20 cellular contexts compared by ENCODE assay signal in genomic region chr9:119986205-119986604, GRCh38.
DNase-seq lines count a peak whose midpoint lies in the region; ATAC-seq and TF ChIP-seq lines count a peak whose summit lies in the region.
"Had no signal": no experiment of that assay in that cellular context is flagged by ENCODE, and none has a peak within 500 bp of the region (broad histone marks: within the 10 kb centered on the region; RNA-seq: fewer than 3 reads in every experiment).

No MANE protein-coding gene starts in this region.

- CTCF ChIA-PET in SK-N-SH (lab: Yijun Ruan, JAX): interaction anchor here (2.5 kb wide), 1 partner anchor 18 kb away, joined by 11 read pairs; no protein-coding TSS in a partner anchor

- no peak for ATAC-seq in GM18907 (IDR thresholded peaks at IDR 0.05; ENCODE audit: unreplicated experiment)
- ATAC-seq: K562; left colon; natural killer cell; stimulated activated naive B cell treated with anti-CD40 and anti-IgM and Interleukin-4, amounts not matched to agents 10 μg/mL and 1 μg/mL and 100 μg/mL, for 72 hours had no signal

- H2AFZ ChIP-seq in neuronal stem cell (ENCODE audit: low read length) (no peak overlapping the region), SK-N-SH (ENCODE audit: low read depth) (no peak overlapping the region)
- H2AFZ ChIP-seq: GM23248, parathyroid adenoma had no signal

- DNase-seq in NCI-H748 (lab: John Stamatoyannopoulos, UW; ENCODE audit: unreplicated experiment) (peak; percentile 26), NCI-H748 treated with DMSO at 0.1 percent for 48 hours (lab: John Stamatoyannopoulos, UW) (no peak), NCI-H1694 (lab: John Stamatoyannopoulos, UW) (peak; percentile 69), RPMI8226 (peak; percentile 39), neuronal stem cell (ENCODE audit: low spot score) (no peak), SK-N-SH (no peak)
- no peak for DNase-seq in stimulated activated CD4-positive, alpha-beta T cell treated with anti-CD3 and anti-CD28 coated beads, Interleukin-4, amount 100 ng/mL, for 24 hours
- DNase-seq: activated CD4-positive, alpha-beta T cell treated with anti-CD3 and anti-CD28 coated beads for 48 hours; activated naive CD8-positive, alpha-beta T cell treated with anti-CD3 and anti-CD28 coated beads, Interleukin-2, amount 10 ng/mL, durations not matched to agents 7 days and 5 days; effector memory CD4-positive, alpha-beta T cell; esophagus squamous epithelium; GM23248; left colon; natural killer cell; NCI-H446 treated with DMSO at 0.1 percent for 48 hours; stimulated activated naive B cell treated with anti-CD40 and anti-IgM and Interleukin-4, amounts not matched to agents 10 μg/mL and 1 μg/mL and 100 μg/mL, for 72 hours had no signal

- H3K79me1 ChIP-seq in neuronal stem cell (ENCODE audit: low read depth, low read length): no peaks in the 10 kb centered on the region

- no peak overlapping the region for H2AK5ac ChIP-seq in neuronal stem cell (ENCODE audit: low read depth, low read length)

- H2BK120ac ChIP-seq in neuronal stem cell (ENCODE audit: low read depth, low read length): no peak overlapping the region

- no peak overlapping the region for H2BK15ac ChIP-seq in neuronal stem cell (ENCODE audit: low read length)

- no peak overlapping the region for H3K23ac ChIP-seq in neuronal stem cell (ENCODE audit: low read depth, low read length, poor library complexity)

- H3K4ac ChIP-seq in neuronal stem cell (ENCODE audit: low read length): no peak overlapping the region

- no peaks in the 10 kb centered on the region for H3K79me2 ChIP-seq in SK-N-SH (ENCODE audit: insufficient read depth)
- H3K79me2 ChIP-seq: parathyroid adenoma had no signal

- H3K18ac ChIP-seq in neuronal stem cell (ENCODE audit: low read length): peak overlapping the region; percentile 53

- H3K4me2 ChIP-seq in neuronal stem cell (ENCODE audit: insufficient read depth, low read length, poor library complexity, severe bottlenecking): no peak overlapping the region
- no peak overlapping the region for H3K4me2 ChIP-seq in SK-N-SH
- H3K4me2 ChIP-seq: BLaER1 had no signal

- no CpG with 5 or more reads among the region's 4 CpGs for WGBS in neuronal stem cell (ENCODE audit: extremely low coverage in 2 of 2, insufficient read length in 2 of 2, insufficient replicate concordance in 1 of 2), 2 donors
- WGBS in SK-N-SH (ENCODE audit: low lambda C conversion rate): 67% methylated on average over 1 of the region's 4 CpGs

- H2BK5ac ChIP-seq in neuronal stem cell (ENCODE audit: low read length): no peak overlapping the region

- H3K9me2 ChIP-seq in SK-N-SH: no peaks in the 10 kb centered on the region

- H3K27ac ChIP-seq in neuronal stem cell (replicated peaks; ENCODE audit: low read length) (no peak overlapping the region), SK-N-SH (ENCODE audit: low read depth in 2 of 2, low read length in 1 of 2) (no peak overlapping the region)
- H3K27ac ChIP-seq: BLaER1, esophagus squamous epithelium, GM23248, parathyroid adenoma had no signal

- POLR2A ChIA-PET in SK-N-SH (lab: Yijun Ruan, JAX): no interaction called here

- H3K14ac ChIP-seq in neuronal stem cell (ENCODE audit: low read length): no peak overlapping the region

- no peak; the same call in 1 of the 2 replicates for TF ChIP-seq RAD21 in SK-N-SH (IDR thresholded peaks at IDR 0.05; ENCODE audit: low read length)

- TF ChIP-seq CTCF in SK-N-SH (IDR thresholded peaks at IDR 0.05): no peak

- H4K20me1 ChIP-seq in SK-N-SH (ENCODE audit: insufficient read depth): no peaks in the 10 kb centered on the region
- H4K20me1 ChIP-seq: BLaER1 had no signal

- H4K8ac ChIP-seq in neuronal stem cell (ENCODE audit: low read depth, low read length): no peak overlapping the region

- no peak for TF ChIP-seq EP300 in SK-N-SH (IDR thresholded peaks at IDR 0.05; ENCODE audit: borderline replicate concordance in 1 of 2, low read depth in 1 of 2, low read length in 1 of 2)

- no peak overlapping the region for H3K4me3 ChIP-seq in neuronal stem cell (ENCODE audit: low read length in 2 of 2)
- H3K4me3 ChIP-seq in SK-N-SH (ENCODE audit: low read depth in 2 of 2, low read length in 1 of 2): no peak overlapping the region
- H3K4me3 ChIP-seq: BLaER1, esophagus squamous epithelium, GM23248, K562 had no signal

- no peaks in the 10 kb centered on the region for H3F3A ChIP-seq in SK-N-SH (replicated peaks; ENCODE audit: insufficient read depth)

- no peaks in the 10 kb centered on the region for H3K36me3 ChIP-seq in neuronal stem cell (replicated peaks in 1 of 2; ENCODE audit: control insufficient read depth in 2 of 2, insufficient read depth in 2 of 2, low read length in 2 of 2)
- H3K36me3 ChIP-seq in SK-N-SH (replicated peaks in 1 of 2; ENCODE audit: control insufficient read depth in 1 of 2, insufficient read depth in 2 of 2, low read length in 1 of 2): no peaks in the 10 kb centered on the region
- H3K36me3 ChIP-seq: BLaER1, esophagus squamous epithelium had no signal

- no peaks in the 10 kb centered on the region for H3K4me1 ChIP-seq in neuronal stem cell (ENCODE audit: control insufficient read depth in 2 of 2, insufficient read depth in 1 of 2, low read depth in 1 of 2, low read length in 2 of 2)
- H3K4me1 ChIP-seq in SK-N-SH (ENCODE audit: control insufficient read depth in 1 of 2, insufficient read depth in 2 of 2, low read depth in 1 of 2, low read length in 1 of 2): no peaks in the 10 kb centered on the region; a peak in 1 of 4 replicates
- H3K4me1 ChIP-seq: BLaER1, esophagus squamous epithelium, parathyroid adenoma had no signal

- no peak overlapping the region for H2BK12ac ChIP-seq in neuronal stem cell (ENCODE audit: low read length)

- H3K9me3 ChIP-seq in neuronal stem cell (replicated peaks in 1 of 2; ENCODE audit: control insufficient read depth in 2 of 2, insufficient read depth in 1 of 2, low read depth in 1 of 2, low read length in 2 of 2) (no peaks in the 10 kb centered on the region), SK-N-SH (no peaks in the 10 kb centered on the region)
- H3K9me3 ChIP-seq: BLaER1, esophagus squamous epithelium had no signal

- no peak overlapping the region for H4K91ac ChIP-seq in neuronal stem cell (ENCODE audit: low read depth, low read length, poor library complexity)

- H3K9ac ChIP-seq in neuronal stem cell (ENCODE audit: low read depth, low read length, poor library complexity) (no peak overlapping the region), SK-N-SH (no peak overlapping the region)
- H3K9ac ChIP-seq: BLaER1, GM23248, parathyroid adenoma had no signal

- H3K27me3 ChIP-seq in neuronal stem cell (ENCODE audit: control insufficient read depth in 3 of 3, insufficient read depth in 3 of 3, low read depth in 1 of 3, low read length in 3 of 3) (no peaks in the 10 kb centered on the region), SK-N-SH (ENCODE audit: insufficient read depth) (no peaks in the 10 kb centered on the region)
- H3K27me3 ChIP-seq: BLaER1, esophagus squamous epithelium had no signal

TF ChIP-seq in SK-N-SH, 30 proteins besides CTCF, POLR2A, EP300 and RAD21:
- TF ChIP-seq MEF2A (IDR thresholded peaks at IDR 0.05; ENCODE audit: borderline replicate concordance, low read depth) (no peak), USF1 (IDR thresholded peaks at IDR 0.05; ENCODE audit: borderline replicate concordance, low read depth) (no peak), TEAD4 (IDR thresholded peaks at IDR 0.05; ENCODE audit: borderline replicate concordance, insufficient read depth) (no peak), TAF1 (IDR thresholded peaks at IDR 0.05; ENCODE audit: borderline replicate concordance, low read depth, low read length) (no peak), EZH2phosphoT487 (IDR thresholded peaks at IDR 0.05; ENCODE audit: borderline replicate concordance, low read depth) (no peak), REST (IDR thresholded peaks at IDR 0.05; ENCODE audit: low read depth, low read length) (no peak), POLR2AphosphoS5 (IDR thresholded peaks at IDR 0.05; ENCODE audit: low read depth, low read length) (no peak)

Comparison
In these comparisons a context has a peak if more than half of its experiments do, and no peak if none do; other contexts are left out.
1. DNase-seq: peak in NCI-H748 (single experiment), NCI-H1694 (single experiment) and RPMI8226 (single experiment); none in NCI-H748 treated with DMSO at 0.1 percent for 48 hours (single experiment), neuronal stem cell (single experiment), stimulated activated CD4-positive, alpha-beta T cell treated with anti-CD3 and anti-CD28 coated beads, Interleukin-4, amount 100 ng/mL, for 24 hours (single experiment) and SK-N-SH (single experiment).